In the genomic region with DNA sequence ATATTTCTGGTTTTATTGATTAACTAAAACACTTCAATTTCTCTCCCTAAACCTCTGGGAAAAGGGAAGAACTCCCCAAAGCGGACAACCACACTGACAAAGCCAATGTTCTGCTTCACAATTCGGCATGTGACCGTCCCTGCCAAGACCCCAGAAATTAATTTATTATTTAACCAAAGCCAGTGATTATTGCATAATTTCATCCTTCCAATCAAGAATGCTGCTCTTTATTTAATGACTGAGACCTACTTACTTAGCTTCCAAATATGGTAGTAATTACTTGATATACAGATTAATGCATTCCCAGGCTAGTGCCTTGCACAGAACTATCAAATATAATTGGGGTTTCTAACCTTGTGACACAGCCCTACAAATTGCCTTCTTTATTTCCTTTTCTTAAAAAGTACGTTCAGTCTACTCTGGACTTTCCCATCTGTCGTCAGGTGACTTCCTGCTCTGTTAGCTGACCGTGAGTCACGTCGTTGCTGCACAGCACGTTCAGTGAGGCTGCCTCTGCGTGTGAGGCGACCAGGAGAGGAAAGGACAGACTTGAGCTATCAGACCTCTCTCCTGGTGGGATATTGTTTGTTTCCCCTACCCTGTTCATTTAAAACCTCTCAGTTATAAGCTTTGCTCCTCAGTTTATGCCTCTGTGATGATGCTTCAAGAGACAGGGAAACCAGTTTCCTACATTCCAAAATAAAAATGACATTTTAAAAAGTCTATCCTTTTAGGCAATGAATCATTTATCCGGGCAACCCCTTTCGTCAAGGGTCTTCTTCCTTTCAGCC, we compare ENCODE assay signal across 8 cellular contexts. TPM values are rescaled to one million over a fixed set of nuclear protein-coding genes. Genes with fewer than 3 reads are reported as not detected.
A peak's percentile ranks its signal among the peaks of the same experiment; 100 is the strongest.
DNase-seq lines count a peak whose midpoint lies in the region; ATAC-seq, FAIRE-seq and TF ChIP-seq lines count a peak whose summit lies in the region.

No MANE protein-coding gene starts in this region.

- intact Hi-C loops in Right ventricle myocardium superior (cut with DNase I) = no loop called here

- no peaks in the 10 kb centered on the region for H3K27me3 ChIP-seq in small intestine (ENCODE audit: control insufficient read depth in 2 of 2, insufficient read depth in 2 of 2, low read length in 2 of 2)

- no peak for FAIRE-seq in small intestine (lab: Jason Lieb, UNC)

- peak overlapping the region; percentile 30 to 78 for H3K27ac ChIP-seq in small intestine (ENCODE audit: low read depth in 1 of 2, low read length in 1 of 2)

- no peaks in the 10 kb centered on the region for H3K9me3 ChIP-seq in small intestine (ENCODE audit: control insufficient read depth, low read depth)

- ATAC-seq in GM19035 (IDR thresholded peaks at IDR 0.05; ENCODE audit: unreplicated experiment) (peak; percentile 98), HG03159 (IDR thresholded peaks at IDR 0.05; ENCODE audit: unreplicated experiment) (peak; percentile 95), Right ventricle myocardium superior (ENCODE audit: poor library complexity) (peak; percentile 71)

- no peaks in the 10 kb centered on the region for H3K36me3 ChIP-seq in small intestine (ENCODE audit: control insufficient read depth in 2 of 2, insufficient read depth in 2 of 2, low read length in 2 of 2)

- WGBS in small intestine, 3 donors = 22 to 34% (median 24%) methylated on average over 13 of the region's 13 CpGs

- DNase-seq in AG10803 (ENCODE audit: low read depth) (peak; percentile 69), activated gamma-delta T cell treated with Interleukin-2 at 50 U/mL for 16 hours (peak; percentile 72), Right ventricle myocardium superior (peak; percentile 64), small intestine (peak; percentile 90), retina (no peak)

- H3K4me1 ChIP-seq in small intestine (ENCODE audit: control insufficient read depth in 2 of 2, insufficient read depth in 1 of 2, low read depth in 1 of 2, low read length in 1 of 2) = peaks cover 0 to 7% of the 10 kb centered on the region in 2 donors

- TF ChIP-seq POLR2A in Raji (IDR thresholded peaks at IDR 0.05; ENCODE audit: insufficient read depth, low read depth, low read length) = peak; percentile 69

- H3K4me3 ChIP-seq in AG10803 (ENCODE audit: low read length) (no peak overlapping the region), small intestine (ENCODE audit: low read depth in 1 of 2, low read length in 2 of 2) (no peak overlapping the region)

- no peak for TF ChIP-seq CTCF in AG10803 (conservative IDR thresholded peaks at IDR 0.05; ENCODE audit: low read length)

RNA-seq across cellular contexts. Expression of a gene that starts 55.7 kb away (rescaled TPM):
- 4.6 TPM for total RNA-seq in Right ventricle myocardium superior
- 10 to 100 TPM; 10.8 to 16.1 (median 14.5) TPM for polyA plus RNA-seq in small intestine
